9 cellular contexts compared by ENCODE assay signal in genomic region chr13:78102121-78102677, GRCh38.
DNase-seq lines count a peak whose midpoint lies in the region; ATAC-seq and TF ChIP-seq lines count a peak whose summit lies in the region.
"Had no signal": no experiment of that assay in that cellular context is flagged by ENCODE, and none has a peak within 500 bp of the region (broad histone marks: within the 10 kb centered on the region; RNA-seq: fewer than 3 reads in every experiment).

No MANE protein-coding gene starts in this region.

- no peaks in the 10 kb centered on the region for H3K4me1 Mint-ChIP-seq in T-helper 2 cell treated with Interferon-gamma antibody and Interleukin-4, amounts not matched to agents 5 μg/mL and 100 μg/mL, for 36 hours (ENCODE audit: low read depth)

- DNase-seq in Caki2 (ENCODE audit: low read depth) = peak; percentile 17
- DNase-seq in brain microvascular endothelial cell = peak; percentile 4
- DNase-seq in medulla oblongata (ENCODE audit: extremely low spot score) = peak; percentile 47
- DNase-seq in T-helper 2 cell treated with Interferon-gamma antibody and Interleukin-4, amounts not matched to agents 5 μg/mL and 100 μg/mL, for 36 hours (ENCODE audit: low spot score) = no peak
- DNase-seq in stimulated activated CD4-positive, alpha-beta T cell treated with anti-CD3 and anti-CD28 coated beads, Interleukin-4, amount 100 ng/mL, for 1 hour = no peak
- no peak for DNase-seq in glomerular visceral epithelial cell (ENCODE audit: extremely low spot score)
- DNase-seq: activated T-cell treated with anti-CD3 and anti-CD28 coated beads, Interleukin-2, amount 50 U/mL, for 1 hour had no signal

- ATAC-seq in HG03442 (IDR thresholded peaks at IDR 0.05; ENCODE audit: unreplicated experiment) (peak; percentile 77), GM19397 (IDR thresholded peaks at IDR 0.05; ENCODE audit: unreplicated experiment) (no peak)

- H3K4me3 Mint-ChIP-seq in T-helper 2 cell treated with Interferon-gamma antibody and Interleukin-4, amounts not matched to agents 5 μg/mL and 100 μg/mL, for 36 hours = no peak overlapping the region

- no peaks in the 10 kb centered on the region for H3K36me3 Mint-ChIP-seq in T-helper 2 cell treated with Interferon-gamma antibody and Interleukin-4, amounts not matched to agents 5 μg/mL and 100 μg/mL, for 36 hours (ENCODE audit: low read depth)

- in situ Hi-C loops in Caki2 (cut with HindIII; ENCODE audit: low pct_unique_long_range_greater_than_20kb, low sequenced_read_pairs) (no loop called here), brain microvascular endothelial cell (cut with HindIII; ENCODE audit: low pct_ligation_motif_present, low sequenced_read_pairs) (no loop called here)

- H3K27me3 Mint-ChIP-seq in T-helper 2 cell treated with Interferon-gamma antibody and Interleukin-4, amounts not matched to agents 5 μg/mL and 100 μg/mL, for 36 hours (ENCODE audit: low read depth) = no peaks in the 10 kb centered on the region

- no peak overlapping the region for H3K27ac ChIP-seq in brain microvascular endothelial cell

- H3K27ac Mint-ChIP-seq in T-helper 2 cell treated with Interferon-gamma antibody and Interleukin-4, amounts not matched to agents 5 μg/mL and 100 μg/mL, for 36 hours = no peak overlapping the region

- no peaks in the 10 kb centered on the region for H3K9me3 Mint-ChIP-seq in T-helper 2 cell treated with Interferon-gamma antibody and Interleukin-4, amounts not matched to agents 5 μg/mL and 100 μg/mL, for 36 hours

- no peaks in the 10 kb centered on the region for H3K27me3 ChIP-seq in brain microvascular endothelial cell (replicated peaks)

- TF ChIP-seq CTCF in brain microvascular endothelial cell (IDR thresholded peaks at IDR 0.05; ENCODE audit: low read depth, low read length, missing control alignments) = no peak

- no peaks in the 10 kb centered on the region for H3K36me3 ChIP-seq in brain microvascular endothelial cell (replicated peaks)

- no peak overlapping the region for H3K4me3 ChIP-seq in brain microvascular endothelial cell (ENCODE audit: low read depth, low read length)

Comparison
In these comparisons a context has a peak if more than half of its experiments do, and no peak if none do; other contexts are left out.
1. DNase-seq: peak in Caki2 (single experiment), brain microvascular endothelial cell (single experiment) and medulla oblongata (single experiment); none in T-helper 2 cell treated with Interferon-gamma antibody and Interleukin-4, amounts not matched to agents 5 μg/mL and 100 μg/mL, for 36 hours (single experiment), stimulated activated CD4-positive, alpha-beta T cell treated with anti-CD3 and anti-CD28 coated beads, Interleukin-4, amount 100 ng/mL, for 1 hour (single experiment) and glomerular visceral epithelial cell (single experiment).